In genomic region chr14:56333361-56334279, GRCh38 we compare ENCODE assay signal across 8 cellular contexts.
DNase-seq lines count a peak whose midpoint lies in the region; ATAC-seq and TF ChIP-seq lines count a peak whose summit lies in the region.

No MANE protein-coding gene starts in this region.

- TF ChIP-seq POLR2A in vagina (IDR thresholded peaks at IDR 0.05) = no peak

- no peaks in the 10 kb centered on the region for H3K9me2 ChIP-seq in GM23248 (ENCODE audit: insufficient read depth)

- H3K4me1 ChIP-seq in GM23248 (ENCODE audit: insufficient read depth) (peaks cover 20% of the 10 kb centered on the region), psoas muscle (peaks cover 5% of the 10 kb centered on the region), vagina (peaks cover 6% of the 10 kb centered on the region)

- no peaks in the 10 kb centered on the region for H3K79me2 ChIP-seq in GM23248 (ENCODE audit: insufficient read depth)

- H4K20me1 ChIP-seq in GM23248 (ENCODE audit: insufficient read depth) = no peaks in the 10 kb centered on the region

- H3K4me3 ChIP-seq in GM23248 = no peak overlapping the region
- H3K4me3 ChIP-seq in psoas muscle = no peak overlapping the region
- H3K4me3 ChIP-seq in vagina = no peak overlapping the region

- H3K27ac ChIP-seq in GM23248 = peak overlapping the region; percentile 57
- peak overlapping the region; percentile 31 for H3K27ac ChIP-seq in psoas muscle
- H3K27ac ChIP-seq in vagina = no peak overlapping the region

- H3K9ac ChIP-seq in GM23248 = 0 out of 2 replicates have a peak overlapping the region, but pooled peaks have one; percentile 15

- TF ChIP-seq CTCF in psoas muscle (IDR thresholded peaks at IDR 0.05) (no peak), GM20000 (IDR thresholded peaks at IDR 0.05; ENCODE audit: extremely low read depth, missing control alignments) (no peak), vagina (IDR thresholded peaks at IDR 0.05) (no peak)

- peak overlapping the region; percentile 0 for H3K4me2 ChIP-seq in GM23248 (ENCODE audit: unreplicated experiment)

- in situ Hi-C loops in GM23248 (cut with MboI) = no loop called here

- ATAC-seq in psoas muscle (peak in 2 of 4 donors; percentile 61 to 64), GM21717 (IDR thresholded peaks at IDR 0.05; ENCODE audit: unreplicated experiment) (no peak)

- WGBS in GM23248 (ENCODE audit: low coverage in 1 of 2, low lambda C conversion rate in 2 of 2, missing lambda C conversion rate in 2 of 2), 2 experiments = 56 to 65% methylated on average over 9 of the region's 9 CpGs
- 77 to 82% (median 81%) methylated on average over 9 of the region's 9 CpGs for WGBS in psoas muscle, 3 donors

- H3K27me3 ChIP-seq in GM23248 (replicated peaks; ENCODE audit: insufficient read depth) (no peaks in the 10 kb centered on the region), psoas muscle (ENCODE audit: insufficient read depth in 3 of 3, low read length in 2 of 3) (no peaks in the 10 kb centered on the region), vagina (no peaks in the 10 kb centered on the region)

- H3K9me3 ChIP-seq in GM23248 (ENCODE audit: low read depth) (no peaks in the 10 kb centered on the region), psoas muscle (no peaks in the 10 kb centered on the region), vagina (no peaks in the 10 kb centered on the region)

- H3F3A ChIP-seq in GM23248 (ENCODE audit: insufficient read depth) = peaks cover 13% of the 10 kb centered on the region

- peak overlapping the region; percentile 38 for H2AFZ ChIP-seq in GM23248

- intact Hi-C loops in psoas muscle (cut with DNase I) = no loop called here
- intact Hi-C loops in vagina (cut with DNase I) = loop anchor here (10.0 kb wide), 1 partner anchor 619 kb away; no protein-coding TSS in a partner anchor

- DNase-seq in GM23248 (peak; percentile 82), NCI-H510A (lab: John Stamatoyannopoulos, UW) (peak; percentile 70), dedifferentiated amniotic fluid mesenchymal stem cell (ENCODE audit: extremely low spot score) (peak; percentile 43), psoas muscle (no peak), GM20000 (ENCODE audit: low spot score) (no peak), putamen (ENCODE audit: low spot score) (no peak), vagina (ENCODE audit: extremely low spot score in 2 of 2) (no peak)

- H3K36me3 ChIP-seq in GM23248 (ENCODE audit: low read depth) (no peaks in the 10 kb centered on the region), psoas muscle (ENCODE audit: insufficient read depth in 1 of 2, low read depth in 1 of 2) (no peaks in the 10 kb centered on the region), vagina (no peaks in the 10 kb centered on the region)

Comparison
In these comparisons a context has a peak if more than half of its experiments do, and no peak if none do; other contexts are left out.
1. DNase-seq: peak in GM23248 (single experiment), NCI-H510A (single experiment) and dedifferentiated amniotic fluid mesenchymal stem cell (single experiment); none in psoas muscle (0 of 2), GM20000 (single experiment), putamen (single experiment) and vagina (0 of 2).